ENCODE assay signal across 9 cellular contexts in genomic region chr17:29572691-29573557, GRCh38. TPM values are rescaled to one million over a fixed set of nuclear protein-coding genes. Genes with fewer than 3 reads are reported as not detected.
A peak's percentile ranks its signal among the peaks of the same experiment; 100 is the strongest.
DNase-seq lines count a peak whose midpoint lies in the region; ATAC-seq and TF ChIP-seq lines count a peak whose summit lies in the region.
"Had no signal": no experiment of that assay in that cellular context is flagged by ENCODE, and none has a peak within 500 bp of the region (broad histone marks: within the 10 kb centered on the region; RNA-seq: fewer than 3 reads in every experiment).

No MANE protein-coding gene starts in this region.

- CTCF ChIA-PET in AG04449 (lab: Yijun Ruan, JAX), result interaction anchor here (0.8 to 20.8 kb wide), 21 partner anchors 8 to 523 kb away, joined by 3 to 222 read pairs (median 4); partner anchors contain the start of genes ANKRD13B and SSH2

- ATAC-seq in HG02885 (IDR thresholded peaks at IDR 0.05; ENCODE audit: poor library complexity, unreplicated experiment) (peak; percentile 41), GM21515 (IDR thresholded peaks at IDR 0.05; ENCODE audit: unreplicated experiment) (no peak)
- ATAC-seq: stimulated activated naive CD8-positive, alpha-beta T cell treated with anti-CD3 and anti-CD28 coated beads, Interleukin-15, amount 100 ng/mL, for 72 hours had no signal

- no peak for DNase-seq in AG04449 (ENCODE audit: low read depth, low spot score)
- peak; percentile 74 for DNase-seq in activated T-cell treated with anti-CD3 and anti-CD28 coated beads, Interleukin-2, amount 50 U/mL, for 1 hour
- peak; percentile 47 for DNase-seq in fibroblast of the aortic adventitia (ENCODE audit: low read depth)
- peak in 32 of 56 donors; percentile 20 to 81 (median 47) for DNase-seq in nucleus accumbens (lab: John Stamatoyannopoulos, UW)
- DNase-seq in NCI-H2081 (lab: John Stamatoyannopoulos, UW), result no peak
- DNase-seq in Kasumi-1 (lab: John Stamatoyannopoulos, UW), result no peak

- H3K4me3 ChIP-seq in AG04449 (ENCODE audit: low read depth, low read length) (peak overlapping the region; percentile 3; the same call in 1 of the 2 replicates), fibroblast of the aortic adventitia (ENCODE audit: low read depth, low read length) (no peak overlapping the region)

- POLR2A ChIA-PET in AG04449 (lab: Yijun Ruan, JAX), result interaction anchor here (1.0 to 1.4 kb wide), 2 partner anchors 16 to 279 kb away, joined by 3 to 4 read pairs; partner anchors contain the start of gene NUFIP2

- TF ChIP-seq CTCF in AG04449 (IDR thresholded peaks at IDR 0.05; ENCODE audit: insufficient read depth, low read length, missing control alignments) (peak; percentile 70), fibroblast of the aortic adventitia (IDR thresholded peaks at IDR 0.05; ENCODE audit: insufficient read depth, low read length) (peak; percentile 59)

RNA-seq across cellular contexts. Expression of gene TP53I13, which starts 4.4 kb away (rescaled TPM):
- total RNA-seq in fibroblast of the aortic adventitia (ENCODE audit: low replicate concordance), result 24.9 and 41.8 TPM in 2 replicates

RNA-seq across cellular contexts. Expression of gene ABHD15, which starts 6.1 kb away (rescaled TPM):
- 5.5 and 15.3 TPM in 2 replicates for total RNA-seq in fibroblast of the aortic adventitia (ENCODE audit: low replicate concordance)

RNA-seq across cellular contexts. Expression of gene GIT1, which starts 16.5 kb away (rescaled TPM):
- total RNA-seq in fibroblast of the aortic adventitia (ENCODE audit: low replicate concordance), result 22.0 and 38.6 TPM in 2 replicates

RNA-seq across cellular contexts. Expression of gene ANKRD13B, which starts 20.0 kb away (rescaled TPM):
- total RNA-seq in fibroblast of the aortic adventitia (ENCODE audit: low replicate concordance), result 7.4 and 14.0 TPM in 2 replicates

RNA-seq across cellular contexts. Expression of gene CORO6, which starts 49.8 kb away (rescaled TPM):
- 5.5 and 8.3 TPM in 2 replicates for total RNA-seq in fibroblast of the aortic adventitia (ENCODE audit: low replicate concordance)

Comparison
In these comparisons a context has a peak if more than half of its experiments do, and no peak if none do; other contexts are left out.
1. DNase-seq: peak in activated T-cell treated with anti-CD3 and anti-CD28 coated beads, Interleukin-2, amount 50 U/mL, for 1 hour (single experiment), fibroblast of the aortic adventitia (single experiment) and nucleus accumbens (32 of 56); none in AG04449 (single experiment), NCI-H2081 (0 of 2) and Kasumi-1 (0 of 2).